Comparison of ENCODE assay signal across 8 cellular contexts in the genomic region with DNA sequence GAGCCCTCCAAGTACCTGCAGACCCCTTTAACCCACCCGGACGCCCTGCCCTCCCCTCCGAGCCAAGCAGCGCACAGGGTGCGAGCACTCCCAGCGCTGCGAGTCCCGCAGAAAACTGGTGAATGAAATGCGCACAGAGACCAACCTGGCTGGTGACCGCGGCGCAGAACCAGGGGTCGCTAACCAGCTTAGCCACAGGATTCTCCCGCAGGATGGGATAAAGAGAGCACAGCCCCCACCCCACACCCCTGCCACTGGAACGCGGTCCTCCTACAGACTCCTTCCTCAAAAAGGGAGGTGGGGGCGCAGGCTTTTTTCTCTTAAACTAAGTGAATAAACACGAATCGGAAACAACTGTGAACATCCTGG. TPM values are rescaled to one million over a fixed set of nuclear protein-coding genes. Genes with fewer than 3 reads are reported as not detected.
DNase-seq lines count a peak whose midpoint lies in the region; ATAC-seq and TF ChIP-seq lines count a peak whose summit lies in the region.

No MANE protein-coding gene starts in this region.

- H3K4me1 ChIP-seq in mononuclear cell (ENCODE audit: insufficient read depth, low read length): peaks cover 13% of the 10 kb centered on the region

- H3K4me1 Mint-ChIP-seq in effector memory CD8-positive, alpha-beta T cell (ENCODE audit: low read depth in 2 of 2): peaks cover 28 to 51% of the 10 kb centered on the region in 2 donors
- peaks cover 35% of the 10 kb centered on the region for H3K4me1 Mint-ChIP-seq in type B pancreatic cell (ENCODE audit: unreplicated experiment)

- H3K9me3 ChIP-seq in WERI-Rb-1 (ENCODE audit: severe bottlenecking) (no peaks in the 10 kb centered on the region), mononuclear cell (ENCODE audit: low read depth, low read length) (no peaks in the 10 kb centered on the region)

- H3K27ac ChIP-seq in WERI-Rb-1: peak overlapping the region; percentile 97

- H3K4me3 ChIP-seq in WERI-Rb-1 (ENCODE audit: low read depth, low read length) (peak overlapping the region; percentile 74), mononuclear cell (ENCODE audit: low read length) (peak overlapping the region; percentile 90)

- no peaks in the 10 kb centered on the region for H3K9me3 Mint-ChIP-seq in effector memory CD8-positive, alpha-beta T cell
- no peaks in the 10 kb centered on the region for H3K9me3 Mint-ChIP-seq in type B pancreatic cell

- H3K27me3 ChIP-seq in WERI-Rb-1 (ENCODE audit: insufficient read depth, low read depth, severe bottlenecking) (no peaks in the 10 kb centered on the region), mononuclear cell (ENCODE audit: insufficient read depth, low read length) (no peaks in the 10 kb centered on the region)

- H3K27ac Mint-ChIP-seq in effector memory CD8-positive, alpha-beta T cell: peak overlapping the region; percentile 97 to 98
- H3K27ac Mint-ChIP-seq in type B pancreatic cell: peak overlapping the region; percentile 96

- DNase-seq in stimulated activated CD4-positive, alpha-beta T cell treated with anti-CD3 and anti-CD28 coated beads, Interleukin-2, amount 100 ng/mL, for 24 hours: peak; percentile 26 to 28
- DNase-seq in stimulated activated CD4-positive, alpha-beta T cell treated with anti-CD3 and anti-CD28 coated beads, Interleukin-1b, Interleukin-23, amount 100 ng/mL, for 48 hours: no peak
- peak; percentile 56 for DNase-seq in WERI-Rb-1
- DNase-seq in effector memory CD8-positive, alpha-beta T cell: peak in 1 of 3 experiments; percentile 32
- DNase-seq in type B pancreatic cell (ENCODE audit: extremely low spot score, unreplicated experiment): peak; percentile 66
- no peak for DNase-seq in GM20000 (ENCODE audit: low spot score)
- DNase-seq in NCI-H226: no peak

- ATAC-seq in effector memory CD8-positive, alpha-beta T cell (replicated peaks): no peak

- no peaks in the 10 kb centered on the region for H3K27me3 Mint-ChIP-seq in effector memory CD8-positive, alpha-beta T cell
- peaks cover 5% of the 10 kb centered on the region for H3K27me3 Mint-ChIP-seq in type B pancreatic cell

- TF ChIP-seq CTCF in WERI-Rb-1 (IDR thresholded peaks at IDR 0.05; ENCODE audit: low read depth, low read length) (no peak), type B pancreatic cell (conservative IDR thresholded peaks at IDR 0.05) (no peak), GM20000 (IDR thresholded peaks at IDR 0.05; ENCODE audit: extremely low read depth, missing control alignments) (no peak)

- H3K36me3 ChIP-seq in WERI-Rb-1: peaks cover 15% of the 10 kb centered on the region

- peaks cover 51% of the 10 kb centered on the region for H3K36me3 Mint-ChIP-seq in effector memory CD8-positive, alpha-beta T cell (ENCODE audit: insufficient read depth)
- no peaks in the 10 kb centered on the region for H3K36me3 Mint-ChIP-seq in type B pancreatic cell

- peak overlapping the region; percentile 92 to 93 for H3K4me3 Mint-ChIP-seq in effector memory CD8-positive, alpha-beta T cell
- H3K4me3 Mint-ChIP-seq in type B pancreatic cell: peak overlapping the region; percentile 98

RNA-seq across cellular contexts. Expression of gene ATP2B1, which starts 1.0 kb away (rescaled TPM):
- total RNA-seq in mononuclear cell (408 TPM), type B pancreatic cell (ENCODE audit: low replicate concordance) (77.1 and 95.2 TPM in 2 replicates)

Comparison
In these comparisons a context has a peak if more than half of its experiments do, and no peak if none do; other contexts are left out.
1. DNase-seq: peak in stimulated activated CD4-positive, alpha-beta T cell treated with anti-CD3 and anti-CD28 coated beads, Interleukin-2, amount 100 ng/mL, for 24 hours (2 of 2), WERI-Rb-1 (single experiment) and type B pancreatic cell (single experiment); none in stimulated activated CD4-positive, alpha-beta T cell treated with anti-CD3 and anti-CD28 coated beads, Interleukin-1b, Interleukin-23, amount 100 ng/mL, for 48 hours (single experiment), GM20000 (single experiment) and NCI-H226 (single experiment).